Comparison of ENCODE assay signal across 17 cellular contexts in the genomic region with DNA sequence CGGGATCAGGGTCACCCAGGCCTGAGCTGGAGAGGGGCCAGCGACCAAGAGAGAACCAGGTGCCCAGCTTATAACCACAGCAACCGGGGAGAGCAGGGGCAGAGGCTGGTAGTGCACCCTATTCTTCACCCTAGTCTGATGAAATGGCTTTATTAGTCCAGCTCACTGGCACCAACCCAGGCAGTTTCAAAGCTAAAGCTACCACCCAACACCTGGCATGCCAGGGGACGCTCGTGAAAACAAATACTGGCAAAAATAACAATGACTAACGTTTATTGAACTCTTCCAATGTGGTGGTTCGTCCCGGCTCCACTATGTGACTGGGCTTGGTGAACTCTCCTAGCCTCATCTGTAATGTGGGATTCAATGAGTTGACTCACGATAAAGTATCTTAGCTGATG. TPM values are rescaled to one million over a fixed set of nuclear protein-coding genes. Genes with fewer than 3 reads are reported as not detected.
DNase-seq lines count a peak whose midpoint lies in the region; ATAC-seq and TF ChIP-seq lines count a peak whose summit lies in the region.
"Had no signal": no experiment of that assay in that cellular context is flagged by ENCODE, and none has a peak within 500 bp of the region (broad histone marks: within the 10 kb centered on the region; RNA-seq: fewer than 3 reads in every experiment).

No MANE protein-coding gene starts in this region.

- H3K27me3 Mint-ChIP-seq in naive thymus-derived CD4-positive, alpha-beta T cell, result peaks cover 12 to 32% (median 23%) of the 10 kb centered on the region in 5 donors

- H3K27ac Mint-ChIP-seq in naive thymus-derived CD4-positive, alpha-beta T cell, result no peak overlapping the region
- H3K27ac Mint-ChIP-seq: activated naive CD4-positive, alpha-beta T cell treated with anti-CD3 and anti-CD28 coated beads, Interleukin-2, amount 10 ng/mL, durations not matched to agents 7 days and 5 days; immature natural killer cell had no signal

- H3K4me3 ChIP-seq in HCT116 (replicated peaks in 1 of 2; ENCODE audit: low read depth in 1 of 2, low read length in 2 of 2), result no peak overlapping the region
- no peak overlapping the region for H3K4me3 ChIP-seq in mammary epithelial cell (replicated peaks in 1 of 3; ENCODE audit: insufficient read depth in 1 of 3, low read depth in 2 of 3, low read length in 3 of 3)
- H3K4me3 ChIP-seq in rectal smooth muscle tissue (ENCODE audit: low read length), result no peak overlapping the region
- no peak overlapping the region for H3K4me3 ChIP-seq in naive thymus-derived CD4-positive, alpha-beta T cell (ENCODE audit: low read length)
- H3K4me3 ChIP-seq: cardiac muscle cell had no signal

- DNase-seq in HCT116 (ENCODE audit: low read depth, low spot score) (no peak), NCI-H69 (lab: John Stamatoyannopoulos, UW) (peak; percentile 65), mammary epithelial cell (peak; percentile 73), GM19238 (ENCODE audit: insufficient read length, low spot score) (no peak), activated gamma-delta T cell treated with Interleukin-2 at 50 U/mL for 16 hours (no peak), NCI-H1694 treated with DMSO at 0.1 percent for 48 hours (lab: John Stamatoyannopoulos, UW) (no peak)
- DNase-seq in naive thymus-derived CD4-positive, alpha-beta T cell, result no peak
- DNase-seq: activated naive CD4-positive, alpha-beta T cell treated with anti-CD3 and anti-CD28 coated beads, Interleukin-2, amount 10 ng/mL, durations not matched to agents 7 days and 5 days; AML-193; immature natural killer cell; NCI-H2227 treated with DMSO at 0.1 percent for 48 hours; OCI-M1; SW 1271 had no signal

- H3K27ac ChIP-seq in HCT116 (ENCODE audit: low read depth, low read length) (no peak overlapping the region), mammary epithelial cell (ENCODE audit: insufficient read depth, low read depth, low read length) (no peak overlapping the region), rectal smooth muscle tissue (ENCODE audit: low read depth, low read length) (peak overlapping the region; percentile 11)
- no peak overlapping the region for H3K27ac ChIP-seq in naive thymus-derived CD4-positive, alpha-beta T cell (ENCODE audit: low read depth, low read length)
- H3K27ac ChIP-seq: cardiac muscle cell had no signal

- H3K9ac ChIP-seq in HCT116 (ENCODE audit: low read length) (no peak overlapping the region), mammary epithelial cell (ENCODE audit: insufficient read depth, low read length) (no peak overlapping the region), rectal smooth muscle tissue (ENCODE audit: low read length) (no peak overlapping the region)

- H3K4me2 ChIP-seq in HCT116 (ENCODE audit: low read length), result peak overlapping the region; percentile 14; the same call in 1 of the 2 replicates
- no peak overlapping the region for H3K4me2 ChIP-seq in mammary epithelial cell (ENCODE audit: insufficient read depth, low read depth, low read length)

- CTCF ChIA-PET in HCT116 (lab: Charles Lee), result interaction anchor here (1.1 to 3.5 kb wide), 5 partner anchors 9 to 93 kb away, joined by 3 to 11 read pairs (median 5); no protein-coding TSS in a partner anchor
- CTCF ChIA-PET in mammary epithelial cell (lab: Charles Lee; ENCODE audit: low non-redundant PET), result interaction anchor here (1.0 kb wide), 1 partner anchor 111 kb away, joined by 5 read pairs; no protein-coding TSS in a partner anchor
- CTCF ChIA-PET in naive thymus-derived CD4-positive, alpha-beta T cell (lab: Charles Lee), result interaction anchor here (1.2 kb wide), 1 partner anchor 8 kb away, joined by 6 read pairs; no protein-coding TSS in a partner anchor

- 48% methylated on average over 7 of the region's 9 CpGs for whole genome bisulfite sequencing in mammary epithelial cell (ENCODE audit: low coverage, missing lambda C conversion rate)

- H3K9me3 Mint-ChIP-seq in naive thymus-derived CD4-positive, alpha-beta T cell, result no peaks in the 10 kb centered on the region
- H3K9me3 Mint-ChIP-seq: activated naive CD4-positive, alpha-beta T cell treated with anti-CD3 and anti-CD28 coated beads, Interleukin-2, amount 10 ng/mL, durations not matched to agents 7 days and 5 days; immature natural killer cell had no signal

- H3K4me3 Mint-ChIP-seq in naive thymus-derived CD4-positive, alpha-beta T cell, result no peak overlapping the region
- H3K4me3 Mint-ChIP-seq: activated naive CD4-positive, alpha-beta T cell treated with anti-CD3 and anti-CD28 coated beads, Interleukin-2, amount 10 ng/mL, durations not matched to agents 7 days and 5 days; immature natural killer cell had no signal

- BruUV-seq in HCT116 (replicated peaks; lab: Mats Ljungman, UMichigan), result no TSS peak
- no TSS peak for BruUV-seq in mammary epithelial cell (replicated peaks; lab: Mats Ljungman, UMichigan)

- dilution Hi-C loops in mammary epithelial cell (cut with HindIII; ENCODE audit: low sequenced_read_pairs), result no loop called here

- H3K4me1 ChIP-seq in HCT116 (ENCODE audit: control insufficient read depth in 1 of 2, insufficient read depth in 2 of 2, low read length in 2 of 2), result peaks cover 5 to 8% of the 10 kb centered on the region in 2 experiments; a peak in 3 of 4 replicates
- no peaks in the 10 kb centered on the region for H3K4me1 ChIP-seq in mammary epithelial cell (ENCODE audit: insufficient read depth, low read length)
- peaks cover 15% of the 10 kb centered on the region for H3K4me1 ChIP-seq in rectal smooth muscle tissue (ENCODE audit: control insufficient read depth, insufficient read depth, low read length)
- peaks cover 0 to 7% of the 10 kb centered on the region in 2 donors for H3K4me1 ChIP-seq in naive thymus-derived CD4-positive, alpha-beta T cell (ENCODE audit: control insufficient read depth in 2 of 2, insufficient read depth in 2 of 2, low read length in 2 of 2)

- H3K79me2 ChIP-seq in HCT116 (ENCODE audit: insufficient read depth, low read length) (no peaks in the 10 kb centered on the region), mammary epithelial cell (ENCODE audit: insufficient read depth, low read length) (no peaks in the 10 kb centered on the region)

- in situ Hi-C loops in mammary epithelial cell (cut with MboI; ENCODE audit: low sequenced_read_pairs in 2 of 2), result loop anchor here in 1 of 2 donors (10.0 kb wide), 1 partner anchor 65 kb away; no protein-coding TSS in a partner anchor

- intact Hi-C loops in HCT116 (cut with micrococcal nuclease) (no loop called here), mammary epithelial cell (cut with micrococcal nuclease) (no loop called here)
- intact Hi-C loops in naive thymus-derived CD4-positive, alpha-beta T cell (cut with micrococcal nuclease), result no loop called here

- H3K9me3 ChIP-seq in HCT116 (ENCODE audit: control insufficient read depth in 1 of 2, insufficient read depth in 1 of 2, low read depth in 1 of 2, low read length in 2 of 2), result no peaks in the 10 kb centered on the region
- no peaks in the 10 kb centered on the region for H3K9me3 ChIP-seq in mammary epithelial cell (replicated peaks; ENCODE audit: insufficient read depth, low read length)
- no peaks in the 10 kb centered on the region for H3K9me3 ChIP-seq in naive thymus-derived CD4-positive, alpha-beta T cell (ENCODE audit: control insufficient read depth in 2 of 3, low read length in 3 of 3)

- H4K20me1 ChIP-seq in HCT116 (ENCODE audit: insufficient read depth), result no peaks in the 10 kb centered on the region
- no peaks in the 10 kb centered on the region for H4K20me1 ChIP-seq in mammary epithelial cell (ENCODE audit: insufficient read depth, low read length)

- no peak for TF ChIP-seq RAD21 in HCT116 (IDR thresholded peaks at IDR 0.05; ENCODE audit: low read depth)

- peaks cover 0 to 9% (median 5%) of the 10 kb centered on the region in 7 donors for H3K4me1 Mint-ChIP-seq in naive thymus-derived CD4-positive, alpha-beta T cell

- no peak for TF ChIP-seq POLR2A in HCT116 (IDR thresholded peaks at IDR 0.05; ENCODE audit: borderline replicate concordance, extremely low read depth, insufficient read depth, insufficient read length)

- H2AFZ ChIP-seq in HCT116 (ENCODE audit: low read depth, low read length, poor library complexity, severe bottlenecking) (no peak overlapping the region), mammary epithelial cell (ENCODE audit: low read depth, low read length) (no peak overlapping the region)

- H3K36me3 ChIP-seq in HCT116 (ENCODE audit: control insufficient read depth in 1 of 2, insufficient read depth in 2 of 2, low read length in 2 of 2), result no peaks in the 10 kb centered on the region
- no peaks in the 10 kb centered on the region for H3K36me3 ChIP-seq in mammary epithelial cell (ENCODE audit: insufficient read depth, low read length)
- no peaks in the 10 kb centered on the region for H3K36me3 ChIP-seq in rectal smooth muscle tissue (ENCODE audit: control insufficient read depth, insufficient read depth, low read length)
- H3K36me3 ChIP-seq in naive thymus-derived CD4-positive, alpha-beta T cell (ENCODE audit: control insufficient read depth in 2 of 3, insufficient read depth in 3 of 3, low read length in 3 of 3), result no peaks in the 10 kb centered on the region
- H3K36me3 ChIP-seq: cardiac muscle cell had no signal

- peak; percentile 75 for ATAC-seq in HCT116
- ATAC-seq in naive thymus-derived CD4-positive, alpha-beta T cell, result no peak

- H3K27me3 ChIP-seq in HCT116 (ENCODE audit: insufficient read depth, low read length) (peaks cover 5% of the 10 kb centered on the region; the same call in 1 of the 2 replicates), mammary epithelial cell (ENCODE audit: insufficient read depth, low read length) (no peaks in the 10 kb centered on the region), rectal smooth muscle tissue (ENCODE audit: control insufficient read depth, insufficient read depth, low read length) (peaks cover 4% of the 10 kb centered on the region)
- no peaks in the 10 kb centered on the region for H3K27me3 ChIP-seq in naive thymus-derived CD4-positive, alpha-beta T cell (ENCODE audit: control insufficient read depth in 2 of 2, insufficient read depth in 2 of 2, low read length in 2 of 2)
- H3K27me3 ChIP-seq: cardiac muscle cell had no signal

- RAD21 ChIA-PET in HCT116 (lab: Charles Lee; ENCODE audit: low non-redundant PET in 1 of 2, low total read pairs in 2 of 2, uncharacterized antibody in 2 of 2, unreplicated experiment in 2 of 2), result no interaction called here

- no peaks in the 10 kb centered on the region for H3K9me2 ChIP-seq in HCT116 (ENCODE audit: insufficient read depth)

- POLR2A ChIA-PET in HCT116 (lab: Charles Lee), result interaction anchor here (0.5 to 1.5 kb wide), 3 partner anchors 10 to 248 kb away, joined by 3 to 4 read pairs (median 3); no protein-coding TSS in a partner anchor
- POLR2A ChIA-PET in naive thymus-derived CD4-positive, alpha-beta T cell (lab: Charles Lee), result no interaction called here

- TF ChIP-seq CTCF in HCT116 (IDR thresholded peaks at IDR 0.05 in 2 of 3, conservative IDR thresholded peaks at IDR 0.05 in 1 of 3; ENCODE audit: borderline replicate concordance in 1 of 3, insufficient read depth in 1 of 3, low read depth in 2 of 3, low read length in 2 of 3) (no peak), mammary epithelial cell (conservative IDR thresholded peaks at IDR 0.05 in 1 of 2, IDR thresholded peaks at IDR 0.05 in 1 of 2; ENCODE audit: extremely low read depth in 1 of 2, insufficient read depth in 1 of 2, low read depth in 1 of 2, low read length in 2 of 2) (no peak)

- no peaks in the 10 kb centered on the region for H3K36me3 Mint-ChIP-seq in naive thymus-derived CD4-positive, alpha-beta T cell
- H3K36me3 Mint-ChIP-seq: activated naive CD4-positive, alpha-beta T cell treated with anti-CD3 and anti-CD28 coated beads, Interleukin-2, amount 10 ng/mL, durations not matched to agents 7 days and 5 days had no signal

RNA-seq across cellular contexts. Expression of a gene that starts 30.6 kb away (rescaled TPM):
- total RNA-seq in HCT116 (2021; ENCODE audit: unreplicated experiment), result 2.0 TPM
- not detected in 2 replicates for polyA plus RNA-seq in HCT116 (2012)
- total RNA-seq in mammary epithelial cell, result not detected
- polyA plus RNA-seq in mammary epithelial cell, result not detected
- not detected for polyA minus RNA-seq in mammary epithelial cell
- not detected for total RNA-seq in naive thymus-derived CD4-positive, alpha-beta T cell
- not detected for polyA plus RNA-seq in naive thymus-derived CD4-positive, alpha-beta T cell
- total RNA-seq: cardiac muscle cell, omental fat pad, subcutaneous adipose tissue had no signal
- polyA plus RNA-seq: cardiac muscle cell, immature natural killer cell had no signal

Comparison
In these comparisons a context has a peak if more than half of its experiments do, and no peak if none do; other contexts are left out.
1. DNase-seq: peak in NCI-H69 (single experiment) and mammary epithelial cell (single experiment); none in HCT116 (single experiment), naive thymus-derived CD4-positive, alpha-beta T cell (0 of 9), GM19238 (single experiment), activated gamma-delta T cell treated with Interleukin-2 at 50 U/mL for 16 hours (single experiment) and NCI-H1694 treated with DMSO at 0.1 percent for 48 hours (single experiment).